In the genomic region with DNA sequence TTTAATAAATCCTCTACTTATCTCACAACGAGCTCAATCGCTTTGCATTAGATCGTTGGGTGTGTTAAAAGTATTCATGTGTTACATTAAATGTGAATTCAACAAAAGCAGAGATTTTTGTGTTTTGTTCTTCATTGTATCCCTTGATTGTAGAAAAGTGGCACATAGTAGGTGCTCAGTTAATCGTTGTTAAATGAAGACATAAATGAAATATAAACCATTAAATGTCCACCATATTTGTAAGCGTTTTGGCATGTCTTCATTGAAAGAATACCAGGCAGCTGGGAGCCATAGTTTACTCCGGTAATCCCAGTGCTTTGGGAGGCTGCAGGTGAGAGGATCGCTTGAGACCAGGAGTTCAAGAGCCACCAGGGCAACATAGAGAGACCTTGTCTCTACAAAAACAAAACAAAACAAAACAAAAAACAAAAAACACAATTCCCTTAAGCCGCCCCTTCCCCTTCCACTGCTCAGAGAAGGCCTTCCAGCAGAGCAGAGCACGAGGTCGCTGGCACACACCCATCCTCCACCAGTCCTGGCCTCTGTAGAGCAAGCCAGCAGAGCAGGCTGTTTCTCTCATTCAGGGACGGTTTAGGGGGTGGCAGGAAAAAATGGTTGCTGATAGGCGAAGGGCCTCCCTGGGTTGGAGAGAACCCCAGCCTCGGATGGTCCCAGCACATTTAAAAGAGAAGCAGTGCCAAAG, we compare ENCODE assay signal across 8 cellular contexts. TPM values are rescaled to one million over a fixed set of nuclear protein-coding genes. Genes with fewer than 3 reads are reported as not detected.
DNase-seq lines count a peak whose midpoint lies in the region; ATAC-seq and TF ChIP-seq lines count a peak whose summit lies in the region.

No MANE protein-coding gene starts in this region.

- no peaks in the 10 kb centered on the region for H3K27me3 ChIP-seq in psoas muscle (ENCODE audit: insufficient read depth in 3 of 3, low read length in 2 of 3)

- no peaks in the 10 kb centered on the region for H3K36me3 Mint-ChIP-seq in IgD-negative memory B cell
- no peaks in the 10 kb centered on the region for H3K36me3 Mint-ChIP-seq in activated CD4-positive, alpha-beta memory T cell treated with anti-CD3 and anti-CD28 coated beads for 36 hours

- H3K36me3 ChIP-seq in psoas muscle (ENCODE audit: insufficient read depth in 1 of 2, low read depth in 1 of 2), result no peaks in the 10 kb centered on the region

- ATAC-seq in GM21390 (IDR thresholded peaks at IDR 0.05; ENCODE audit: unreplicated experiment), result peak; percentile 21
- peak in 3 of 4 donors; percentile 10 to 23 (median 14) for ATAC-seq in psoas muscle

- peak overlapping the region; percentile 88 to 98 (median 94) for H3K4me3 Mint-ChIP-seq in IgD-negative memory B cell
- H3K4me3 Mint-ChIP-seq in activated CD4-positive, alpha-beta memory T cell treated with anti-CD3 and anti-CD28 coated beads for 36 hours, result peak overlapping the region; percentile 78

- 52 to 61% (median 55%) methylated on average over 13 of the region's 13 CpGs for WGBS in psoas muscle, 3 donors

- POLR2A ChIA-PET in activated CD4-positive, alpha-beta memory T cell treated with anti-CD3 and anti-CD28 coated beads for 36 hours (lab: Charles Lee), result no interaction called here

- peaks cover 25 to 28% (median 27%) of the 10 kb centered on the region in 3 donors for H3K4me1 Mint-ChIP-seq in IgD-negative memory B cell
- H3K4me1 Mint-ChIP-seq in activated CD4-positive, alpha-beta memory T cell treated with anti-CD3 and anti-CD28 coated beads for 36 hours (ENCODE audit: low read depth), result peaks cover 17% of the 10 kb centered on the region

- peak overlapping the region; percentile 94 for H3K4me3 ChIP-seq in psoas muscle

- H3K9me3 ChIP-seq in psoas muscle, result no peaks in the 10 kb centered on the region

- TF ChIP-seq CTCF in psoas muscle (IDR thresholded peaks at IDR 0.05), result no peak

- H3K4me1 ChIP-seq in psoas muscle, result peaks cover 29% of the 10 kb centered on the region

- intact Hi-C loops in activated CD4-positive, alpha-beta memory T cell treated with anti-CD3 and anti-CD28 coated beads for 36 hours (cut with micrococcal nuclease), result loop anchor here (2.0 to 10.0 kb wide), 2 partner anchors 381 to 449 kb away; partner anchors contain the start of genes AKTIP and RBL2
- intact Hi-C loops in psoas muscle (cut with DNase I), result loop anchor here in 1 of 2 donors (2.0 to 5.0 kb wide), 5 partner anchors 45 to 383 kb away; no protein-coding TSS in a partner anchor

- DNase-seq in Daoy (ENCODE audit: low read depth) (peak; percentile 9), germinal center (ENCODE audit: low spot score) (peak; percentile 27), psoas muscle (peak; percentile 57 to 74), DMS153 (lab: John Stamatoyannopoulos, UW) (no peak)
- peak; percentile 36 for DNase-seq in activated CD4-positive, alpha-beta memory T cell treated with anti-CD3 and anti-CD28 coated beads for 36 hours
- DNase-seq in activated CD8-positive, alpha-beta memory T cell treated with anti-CD3 and anti-CD28 coated beads, Interleukin-2, amount 50 U/mL, for 48 hours, result no peak

- H3K27me3 Mint-ChIP-seq in IgD-negative memory B cell, result no peaks in the 10 kb centered on the region
- no peaks in the 10 kb centered on the region for H3K27me3 Mint-ChIP-seq in activated CD4-positive, alpha-beta memory T cell treated with anti-CD3 and anti-CD28 coated beads for 36 hours

- H3K9me3 Mint-ChIP-seq in IgD-negative memory B cell, result no peaks in the 10 kb centered on the region
- no peaks in the 10 kb centered on the region for H3K9me3 Mint-ChIP-seq in activated CD4-positive, alpha-beta memory T cell treated with anti-CD3 and anti-CD28 coated beads for 36 hours

- CTCF ChIA-PET in activated CD4-positive, alpha-beta memory T cell treated with anti-CD3 and anti-CD28 coated beads for 36 hours (lab: Charles Lee), result interaction anchor here (0.9 to 3.3 kb wide), 20 partner anchors 11 to 452 kb away, joined by 3 to 54 read pairs (median 5); no protein-coding TSS in a partner anchor

- peak overlapping the region; percentile 86 for H3K27ac ChIP-seq in psoas muscle

- peak overlapping the region; percentile 77 to 94 (median 89) for H3K27ac Mint-ChIP-seq in IgD-negative memory B cell
- peak overlapping the region; percentile 44 for H3K27ac Mint-ChIP-seq in activated CD4-positive, alpha-beta memory T cell treated with anti-CD3 and anti-CD28 coated beads for 36 hours

RNA-seq across cellular contexts. Expression of gene CHD9, which starts 0.7 kb away (rescaled TPM):
- 9.7 and 12.0 TPM in 2 replicates for total RNA-seq in Daoy (2014; rRNA removed; shearing (Covaris generic))
- 72.3 TPM for polyA plus RNA-seq in IgD-negative memory B cell
- total RNA-seq in activated CD4-positive, alpha-beta memory T cell treated with anti-CD3 and anti-CD28 coated beads for 36 hours, result 10 to 100 TPM; 15.0 to 15.5 TPM
- total RNA-seq in psoas muscle, result 10 to 100 TPM; 36.4 to 47.9 (median 45.7) TPM
- 10 to 100 TPM in 2 of 3 donors, 1 to 10 TPM in 1; 5.8 to 26.8 (median 11.7) TPM for polyA plus RNA-seq in psoas muscle

RNA-seq across cellular contexts. Expression of gene CHD9NB, which starts 1.4 kb away (rescaled TPM):
- total RNA-seq in Daoy (2014; rRNA removed; shearing (Covaris generic)), result 0.17 TPM in 1 of 2 replicates, not detected in the other
- polyA plus RNA-seq in IgD-negative memory B cell (not detected), psoas muscle (under 1 TPM; 0.05 to 0.77 (median 0.14) TPM)
- total RNA-seq in activated CD4-positive, alpha-beta memory T cell treated with anti-CD3 and anti-CD28 coated beads for 36 hours, result under 1 TPM in 1 of 2 experiments, not detected in 1; 0.12 TPM
- total RNA-seq in psoas muscle, result under 1 TPM in 3 of 4 donors, not detected in 1; 0.13 to 0.56 (median 0.22) TPM

Comparison
In these comparisons a context has a peak if more than half of its experiments do, and no peak if none do; other contexts are left out.
1. DNase-seq: peak in Daoy (single experiment), activated CD4-positive, alpha-beta memory T cell treated with anti-CD3 and anti-CD28 coated beads for 36 hours (single experiment), germinal center (single experiment) and psoas muscle (2 of 2); none in activated CD8-positive, alpha-beta memory T cell treated with anti-CD3 and anti-CD28 coated beads, Interleukin-2, amount 50 U/mL, for 48 hours (single experiment) and DMS153 (single experiment).